In genomic region chr2:172447811-172448493, GRCh38 we compare ENCODE assay signal across 26 cellular contexts. TPM values are rescaled to one million over a fixed set of nuclear protein-coding genes. Genes with fewer than 3 reads are reported as not detected.
DNase-seq lines count a peak whose midpoint lies in the region; ATAC-seq and TF ChIP-seq lines count a peak whose summit lies in the region.
"Had no signal": no experiment of that assay in that cellular context is flagged by ENCODE, and none has a peak within 500 bp of the region (broad histone marks: within the 10 kb centered on the region; RNA-seq: fewer than 3 reads in every experiment).

No MANE protein-coding gene starts in this region.

- H2AFZ ChIP-seq in PC-9: no peak overlapping the region

- no peaks in the 10 kb centered on the region for H4K20me1 ChIP-seq in PC-9 (ENCODE audit: insufficient read depth)

- peak overlapping the region; percentile 17; the same call in 1 of the 2 replicates for H3K27ac ChIP-seq in C4-2B
- H3K27ac ChIP-seq in PC-9: peak overlapping the region; percentile 17
- H3K27ac ChIP-seq in epithelial cell of prostate: peak overlapping the region; percentile 95
- no peak overlapping the region for H3K27ac ChIP-seq in naive thymus-derived CD4-positive, alpha-beta T cell (ENCODE audit: low read depth, low read length)
- no peak overlapping the region for H3K27ac ChIP-seq in heart left ventricle
- H3K27ac ChIP-seq: A549, cardiac muscle cell, ovary, right atrium auricular region, SK-N-MC had no signal

- no peaks in the 10 kb centered on the region for H3K9me3 Mint-ChIP-seq in naive thymus-derived CD4-positive, alpha-beta T cell
- H3K9me3 Mint-ChIP-seq: activated CD8-positive, alpha-beta T cell treated with anti-CD3 and anti-CD28 coated beads for 36 hours; H9; T-helper 2 cell treated with Interferon-gamma antibody and Interleukin-4, amounts not matched to agents 5 μg/mL and 100 μg/mL, for 36 hours had no signal

- H3K27me3 ChIP-seq in PC-9 (ENCODE audit: insufficient read depth, low read depth): no peaks in the 10 kb centered on the region
- no peaks in the 10 kb centered on the region for H3K27me3 ChIP-seq in naive thymus-derived CD4-positive, alpha-beta T cell (ENCODE audit: control insufficient read depth in 2 of 2, insufficient read depth in 2 of 2, low read length in 2 of 2)
- H3K27me3 ChIP-seq in heart left ventricle: no peaks in the 10 kb centered on the region
- H3K27me3 ChIP-seq: cardiac muscle cell, ovary, right atrium auricular region had no signal

- peak overlapping the region in 8 of 10 donors; percentile 14 to 75 (median 58) for H3K4me3 Mint-ChIP-seq in naive thymus-derived CD4-positive, alpha-beta T cell
- H3K4me3 Mint-ChIP-seq: activated CD8-positive, alpha-beta T cell treated with anti-CD3 and anti-CD28 coated beads for 36 hours; H9; T-helper 2 cell treated with Interferon-gamma antibody and Interleukin-4, amounts not matched to agents 5 μg/mL and 100 μg/mL, for 36 hours had no signal

- POLR2A ChIA-PET in PC-9 (lab: Charles Lee; ENCODE audit: unreplicated experiment): interaction anchor here (0.6 kb wide), 2 partner anchors 11 to 25 kb away, joined by 3 to 4 read pairs; no protein-coding TSS in a partner anchor
- POLR2A ChIA-PET in naive thymus-derived CD4-positive, alpha-beta T cell (lab: Charles Lee): interaction anchor here (28.5 to 33.2 kb wide), 2 partner anchors 5 to 13 kb away, joined by 862 read pairs; partner anchors contain the start of gene ITGA6

- peaks cover 48% of the 10 kb centered on the region for H3F3A ChIP-seq in PC-9 (ENCODE audit: insufficient read depth, low read depth)

- peaks cover 95% of the 10 kb centered on the region for H3K79me2 ChIP-seq in PC-9 (ENCODE audit: low read depth)

- H3K4me1 ChIP-seq in PC-9 (replicated peaks; ENCODE audit: insufficient read depth): peaks cover 74% of the 10 kb centered on the region
- H3K4me1 ChIP-seq in naive thymus-derived CD4-positive, alpha-beta T cell (ENCODE audit: control insufficient read depth in 2 of 2, insufficient read depth in 2 of 2, low read length in 2 of 2): peaks cover 11 to 72% of the 10 kb centered on the region in 2 donors
- H3K4me1 ChIP-seq in heart left ventricle: peaks cover 0 to 43% (median 19%) of the 10 kb centered on the region in 12 donors

- H3K36me3 Mint-ChIP-seq in naive thymus-derived CD4-positive, alpha-beta T cell: peaks cover 0 to 23% (median 15%) of the 10 kb centered on the region in 5 donors

- no peak for DNase-seq in PC-9
- no peak for DNase-seq in epithelial cell of prostate (ENCODE audit: low read depth, low spot score)
- DNase-seq in naive thymus-derived CD4-positive, alpha-beta T cell: no peak
- no peak for DNase-seq in heart left ventricle
- DNase-seq in activated CD4-positive, alpha-beta T cell treated with anti-CD3 and anti-CD28 coated beads, Interleukin-2, amount 50 U/mL, for 1 hour: no peak
- DNase-seq in NCI-H128 (lab: John Stamatoyannopoulos, UW; ENCODE audit: unreplicated experiment): no peak
- DNase-seq: activated CD8-positive, alpha-beta T cell treated with anti-CD3 and anti-CD28 coated beads for 36 hours; activated T-cell treated with anti-CD3 and anti-CD28 coated beads for 4 hours; amygdala; dermis blood vessel endothelial cell; foreskin fibroblast; GDM1; H9; hypothalamus; IMR-90; NCI-H1436; NCI-H510A treated with DMSO at 0.1 percent for 48 hours; ovary had no signal

- no peak for ATAC-seq in naive thymus-derived CD4-positive, alpha-beta T cell
- ATAC-seq in heart left ventricle (no peak), GM19023 (IDR thresholded peaks at IDR 0.05; ENCODE audit: unreplicated experiment) (no peak)
- ATAC-seq: A549; activated CD8-positive, alpha-beta T cell treated with anti-CD3 and anti-CD28 coated beads for 36 hours had no signal

- BruUV-seq in PC-9 (replicated peaks; lab: Mats Ljungman, UMichigan): no TSS peak

- TF ChIP-seq POLR2A in heart left ventricle (IDR thresholded peaks at IDR 0.05): no peak

- WGBS in heart left ventricle, 4 donors: 72 to 80% (median 76%) methylated on average over 5 of the region's 5 CpGs

- peak overlapping the region in 7 of 9 donors; percentile 8 to 87 (median 75) for H3K27ac Mint-ChIP-seq in naive thymus-derived CD4-positive, alpha-beta T cell
- H3K27ac Mint-ChIP-seq: activated CD8-positive, alpha-beta T cell treated with anti-CD3 and anti-CD28 coated beads for 36 hours; T-helper 2 cell treated with Interferon-gamma antibody and Interleukin-4, amounts not matched to agents 5 μg/mL and 100 μg/mL, for 36 hours had no signal

- H3K36me3 ChIP-seq in PC-9 (ENCODE audit: low read depth) (0 out of 2 replicates have a peak, but pooled peaks cover 3% of the 10 kb centered on the region), heart left ventricle (no peaks in the 10 kb centered on the region)
- no peaks in the 10 kb centered on the region for H3K36me3 ChIP-seq in naive thymus-derived CD4-positive, alpha-beta T cell (ENCODE audit: control insufficient read depth in 2 of 3, insufficient read depth in 3 of 3, low read length in 3 of 3)
- H3K36me3 ChIP-seq: cardiac muscle cell, ovary, right atrium auricular region had no signal

- peaks cover 29 to 89% (median 82%) of the 10 kb centered on the region in 7 donors for H3K4me1 Mint-ChIP-seq in naive thymus-derived CD4-positive, alpha-beta T cell

- peaks cover 0 to 33% (median 0%) of the 10 kb centered on the region in 5 donors for H3K27me3 Mint-ChIP-seq in naive thymus-derived CD4-positive, alpha-beta T cell
- H3K27me3 Mint-ChIP-seq: activated CD8-positive, alpha-beta T cell treated with anti-CD3 and anti-CD28 coated beads for 36 hours had no signal

- intact Hi-C loops in PC-9 (cut with micrococcal nuclease; ENCODE audit: unreplicated experiment): no loop called here
- intact Hi-C loops in naive thymus-derived CD4-positive, alpha-beta T cell (cut with micrococcal nuclease): no loop called here
- intact Hi-C loops in heart left ventricle (cut with DNase I): no loop called here

- H3K9me3 ChIP-seq in PC-9 (ENCODE audit: insufficient read depth, low read depth): peaks cover 5% of the 10 kb centered on the region; the same call in 1 of the 2 replicates
- no peaks in the 10 kb centered on the region for H3K9me3 ChIP-seq in naive thymus-derived CD4-positive, alpha-beta T cell (ENCODE audit: control insufficient read depth in 2 of 3, low read length in 3 of 3)
- no peaks in the 10 kb centered on the region for H3K9me3 ChIP-seq in heart left ventricle
- H3K9me3 ChIP-seq: A549, ovary, right atrium auricular region had no signal

- CTCF ChIA-PET in PC-9 (lab: Charles Lee): interaction anchor here (1.0 to 1.2 kb wide), 2 partner anchors 14 to 232 kb away, joined by 3 to 6 read pairs; no protein-coding TSS in a partner anchor
- CTCF ChIA-PET in naive thymus-derived CD4-positive, alpha-beta T cell (lab: Charles Lee): interaction anchor here (1.0 to 26.6 kb wide), 5 partner anchors 9 to 21 kb away, joined by 3 to 673 read pairs (median 3); partner anchors contain the start of gene ITGA6

- H3K4me3 ChIP-seq in PC-9: no peak overlapping the region
- H3K4me3 ChIP-seq in naive thymus-derived CD4-positive, alpha-beta T cell (ENCODE audit: low read length): no peak overlapping the region
- no peak overlapping the region for H3K4me3 ChIP-seq in heart left ventricle
- H3K4me3 ChIP-seq: A549, cardiac muscle cell, lung, ovary, right atrium auricular region, SK-N-MC had no signal

- no peak for TF ChIP-seq CTCF in C4-2B (conservative IDR thresholded peaks at IDR 0.05)
- TF ChIP-seq CTCF in PC-9 (conservative IDR thresholded peaks at IDR 0.05): no peak
- TF ChIP-seq CTCF in heart left ventricle (IDR thresholded peaks at IDR 0.05): no peak

- no peaks in the 10 kb centered on the region for H3K9me2 ChIP-seq in PC-9 (ENCODE audit: insufficient read depth)

- peak overlapping the region; percentile 32 for H3K4me2 ChIP-seq in PC-9
- H3K4me2 ChIP-seq: A549 had no signal

RNA-seq across cellular contexts. Expression of gene ITGA6, which starts 20.6 kb away (rescaled TPM):
- total RNA-seq in PC-9 (2021) (180 and 213 TPM in 2 replicates), heart left ventricle (10 to 100 TPM; 40.5 to 84.8 (median 51.2) TPM)
- total RNA-seq in naive thymus-derived CD4-positive, alpha-beta T cell: 100 to 1,000 TPM in 4 of 5 experiments, 10 to 100 TPM in 1; 13.1 to 179 (median 135) TPM
- 100 to 1,000 TPM in 1 of 2 donors, 10 to 100 TPM in 1; 98.9 to 102 TPM for polyA plus RNA-seq in naive thymus-derived CD4-positive, alpha-beta T cell
- polyA plus RNA-seq in heart left ventricle: 10 to 100 TPM; 11.8 to 37.2 TPM

Comparison
In these comparisons a context has a peak if more than half of its experiments do, and no peak if none do; other contexts are left out.
1. H3K27ac ChIP-seq: peak in C4-2B (single experiment), PC-9 (single experiment) and epithelial cell of prostate (single experiment); none in naive thymus-derived CD4-positive, alpha-beta T cell (single experiment) and heart left ventricle (0 of 12).